In the genomic region with DNA sequence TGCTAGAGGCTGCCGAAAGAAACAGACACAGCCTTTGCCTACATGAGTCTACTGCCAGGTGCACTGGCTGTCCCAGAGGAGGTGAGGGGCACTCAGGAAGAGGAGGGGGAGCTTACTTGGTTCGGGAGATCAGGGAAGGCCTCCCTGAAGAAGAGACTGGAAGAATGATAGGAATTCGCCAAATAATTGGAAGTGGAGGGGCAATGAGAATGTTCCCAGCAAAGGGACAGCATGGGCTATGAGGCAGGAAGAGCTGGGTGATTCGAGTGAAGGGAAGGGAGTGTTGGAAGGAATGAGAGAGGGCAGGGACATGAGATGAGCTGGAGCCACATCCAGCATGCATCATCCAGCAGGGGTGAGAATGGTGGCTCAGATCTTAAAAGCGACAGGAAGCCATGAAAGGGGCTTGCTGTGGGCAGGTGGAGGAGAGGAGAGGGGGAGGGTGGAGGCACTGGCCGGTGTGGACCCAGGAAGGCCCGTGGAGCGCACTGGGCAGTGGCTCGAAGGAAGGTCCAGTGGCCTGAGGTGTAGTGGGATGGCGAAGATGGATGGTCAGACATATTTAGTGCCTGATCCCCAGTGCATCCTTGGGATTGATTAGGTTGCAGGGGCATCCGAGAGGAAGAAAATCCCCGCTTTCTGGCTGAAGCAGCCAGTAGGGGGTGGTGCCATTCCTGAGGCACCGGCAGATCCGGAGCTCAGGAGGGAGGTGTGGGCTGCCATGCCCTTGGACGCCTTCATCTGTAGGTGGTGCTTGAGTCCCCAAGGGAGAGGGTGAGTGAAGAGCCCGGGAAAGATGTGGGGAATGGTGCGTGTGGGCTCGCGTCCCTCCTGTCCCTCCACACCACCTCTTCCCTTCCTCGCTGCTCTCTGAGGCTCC, we compare ENCODE assay signal across 2 cellular contexts.
TF ChIP-seq lines count a peak whose summit lies in the region.

No MANE protein-coding gene starts in this region.

TF ChIP-seq in GM23338, 12 proteins besides CTCF, POLR2A, EP300 and RAD21:
- TF ChIP-seq, protein P1, sequence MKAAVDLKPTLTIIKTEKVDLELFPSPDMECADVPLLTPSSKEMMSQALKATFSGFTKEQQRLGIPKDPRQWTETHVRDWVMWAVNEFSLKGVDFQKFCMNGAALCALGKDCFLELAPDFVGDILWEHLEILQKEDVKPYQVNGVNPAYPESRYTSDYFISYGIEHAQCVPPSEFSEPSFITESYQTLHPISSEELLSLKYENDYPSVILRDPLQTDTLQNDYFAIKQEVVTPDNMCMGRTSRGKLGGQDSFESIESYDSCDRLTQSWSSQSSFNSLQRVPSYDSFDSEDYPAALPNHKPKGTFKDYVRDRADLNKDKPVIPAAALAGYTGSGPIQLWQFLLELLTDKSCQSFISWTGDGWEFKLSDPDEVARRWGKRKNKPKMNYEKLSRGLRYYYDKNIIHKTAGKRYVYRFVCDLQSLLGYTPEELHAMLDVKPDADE (IDR thresholded peaks at IDR 0.05) = no peak
- TF ChIP-seq CREB1 (CRISPR knock-in tag; IDR thresholded peaks at IDR 0.05; ENCODE audit: low read depth) = no peak
- TF ChIP-seq, protein P2, sequence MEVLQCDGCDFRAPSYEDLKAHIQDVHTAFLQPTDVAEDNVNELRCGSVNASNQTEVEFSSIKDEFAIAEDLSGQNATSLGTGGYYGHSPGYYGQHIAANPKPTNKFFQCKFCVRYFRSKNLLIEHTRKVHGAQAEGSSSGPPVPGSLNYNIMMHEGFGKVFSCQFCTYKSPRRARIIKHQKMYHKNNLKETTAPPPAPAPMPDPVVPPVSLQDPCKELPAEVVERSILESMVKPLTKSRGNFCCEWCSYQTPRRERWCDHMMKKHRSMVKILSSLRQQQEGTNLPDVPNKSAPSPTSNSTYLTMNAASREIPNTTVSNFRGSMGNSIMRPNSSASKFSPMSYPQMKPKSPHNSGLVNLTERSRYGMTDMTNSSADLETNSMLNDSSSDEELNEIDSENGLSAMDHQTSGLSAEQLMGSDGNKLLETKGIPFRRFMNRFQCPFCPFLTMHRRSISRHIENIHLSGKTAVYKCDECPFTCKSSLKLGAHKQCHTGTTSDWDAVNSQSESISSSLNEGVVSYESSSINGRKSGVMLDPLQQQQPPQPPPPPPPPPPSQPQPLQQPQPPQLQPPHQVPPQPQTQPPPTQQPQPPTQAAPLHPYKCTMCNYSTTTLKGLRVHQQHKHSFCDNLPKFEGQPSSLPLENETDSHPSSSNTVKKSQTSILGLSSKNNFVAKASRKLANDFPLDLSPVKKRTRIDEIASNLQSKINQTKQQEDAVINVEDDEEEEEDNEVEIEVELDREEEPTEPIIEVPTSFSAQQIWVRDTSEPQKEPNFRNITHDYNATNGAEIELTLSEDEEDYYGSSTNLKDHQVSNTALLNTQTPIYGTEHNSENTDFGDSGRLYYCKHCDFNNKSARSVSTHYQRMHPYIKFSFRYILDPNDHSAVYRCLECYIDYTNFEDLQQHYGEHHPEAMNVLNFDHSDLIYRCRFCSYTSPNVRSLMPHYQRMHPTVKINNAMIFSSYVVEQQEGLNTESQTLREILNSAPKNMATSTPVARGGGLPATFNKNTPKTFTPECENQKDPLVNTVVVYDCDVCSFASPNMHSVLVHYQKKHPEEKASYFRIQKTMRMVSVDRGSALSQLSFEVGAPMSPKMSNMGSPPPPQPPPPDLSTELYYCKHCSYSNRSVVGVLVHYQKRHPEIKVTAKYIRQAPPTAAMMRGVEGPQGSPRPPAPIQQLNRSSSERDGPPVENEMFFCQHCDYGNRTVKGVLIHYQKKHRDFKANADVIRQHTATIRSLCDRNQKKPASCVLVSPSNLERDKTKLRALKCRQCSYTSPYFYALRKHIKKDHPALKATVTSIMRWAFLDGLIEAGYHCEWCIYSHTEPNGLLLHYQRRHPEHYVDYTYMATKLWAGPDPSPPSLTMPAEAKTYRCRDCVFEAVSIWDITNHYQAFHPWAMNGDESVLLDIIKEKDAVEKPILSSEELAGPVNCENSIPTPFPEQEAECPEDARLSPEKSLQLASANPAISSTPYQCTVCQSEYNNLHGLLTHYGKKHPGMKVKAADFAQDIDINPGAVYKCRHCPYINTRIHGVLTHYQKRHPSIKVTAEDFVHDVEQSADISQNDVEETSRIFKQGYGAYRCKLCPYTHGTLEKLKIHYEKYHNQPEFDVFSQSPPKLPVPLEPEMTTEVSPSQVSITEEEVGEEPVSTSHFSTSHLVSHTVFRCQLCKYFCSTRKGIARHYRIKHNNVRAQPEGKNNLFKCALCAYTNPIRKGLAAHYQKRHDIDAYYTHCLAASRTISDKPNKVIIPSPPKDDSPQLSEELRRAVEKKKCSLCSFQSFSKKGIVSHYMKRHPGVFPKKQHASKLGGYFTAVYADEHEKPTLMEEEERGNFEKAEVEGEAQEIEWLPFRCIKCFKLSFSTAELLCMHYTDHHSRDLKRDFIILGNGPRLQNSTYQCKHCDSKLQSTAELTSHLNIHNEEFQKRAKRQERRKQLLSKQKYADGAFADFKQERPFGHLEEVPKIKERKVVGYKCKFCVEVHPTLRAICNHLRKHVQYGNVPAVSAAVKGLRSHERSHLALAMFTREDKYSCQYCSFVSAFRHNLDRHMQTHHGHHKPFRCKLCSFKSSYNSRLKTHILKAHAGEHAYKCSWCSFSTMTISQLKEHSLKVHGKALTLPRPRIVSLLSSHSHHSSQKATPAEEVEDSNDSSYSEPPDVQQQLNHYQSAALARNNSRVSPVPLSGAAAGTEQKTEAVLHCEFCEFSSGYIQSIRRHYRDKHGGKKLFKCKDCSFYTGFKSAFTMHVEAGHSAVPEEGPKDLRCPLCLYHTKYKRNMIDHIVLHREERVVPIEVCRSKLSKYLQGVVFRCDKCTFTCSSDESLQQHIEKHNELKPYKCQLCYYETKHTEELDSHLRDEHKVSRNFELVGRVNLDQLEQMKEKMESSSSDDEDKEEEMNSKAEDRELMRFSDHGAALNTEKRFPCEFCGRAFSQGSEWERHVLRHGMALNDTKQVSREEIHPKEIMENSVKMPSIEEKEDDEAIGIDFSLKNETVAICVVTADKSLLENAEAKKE (CRISPR knock-in tag; IDR thresholded peaks at IDR 0.05) = 0 out of 2 replicates have a peak, but pooled peaks have one; percentile 29
TF ChIP-seq in GM23338: peak in this region for 1.

TF ChIP-seq in H1, 55 proteins besides CTCF, POLR2A, EP300 and RAD21:
- TF ChIP-seq EZH2 (IDR thresholded peaks at IDR 0.05; ENCODE audit: low read depth, low read length, severe bottlenecking) (no peak), TEAD4 (IDR thresholded peaks at IDR 0.05; ENCODE audit: low read depth, low read length) (peak; percentile 80), FOSL1 (IDR thresholded peaks at IDR 0.05; ENCODE audit: insufficient read depth, low read depth, low read length) (no peak), SIRT6 (IDR thresholded peaks at IDR 0.05; ENCODE audit: low read length) (no peak)
